In genomic region chr16:12573300-12573699, GRCh38 we compare ENCODE assay signal across 12 cellular contexts.
A peak's percentile ranks its signal among the peaks of the same experiment; 100 is the strongest.
DNase-seq lines count a peak whose midpoint lies in the region; ATAC-seq and TF ChIP-seq lines count a peak whose summit lies in the region.
"Had no signal": no experiment of that assay in that cellular context is flagged by ENCODE, and none has a peak within 500 bp of the region (broad histone marks: within the 10 kb centered on the region; RNA-seq: fewer than 3 reads in every experiment).

No MANE protein-coding gene starts in this region.

- CTCF ChIA-PET in activated CD4-positive, alpha-beta memory T cell treated with anti-CD3 and anti-CD28 coated beads for 36 hours (lab: Charles Lee): interaction anchor here (0.6 to 2.6 kb wide), 29 partner anchors 9 to 482 kb away, joined by 3 to 17 read pairs (median 4); partner anchors contain the start of gene CPPED1
- CTCF ChIA-PET in activated CD4-positive, alpha-beta memory T cell treated with anti-CD3 and anti-CD28 coated beads, Interleukin-2, amount 10 ng/mL, durations not matched to agents 7 days and 5 days (lab: Charles Lee): interaction anchor here (0.5 to 2.6 kb wide), 14 partner anchors 13 to 478 kb away, joined by 3 to 20 read pairs (median 4); no protein-coding TSS in a partner anchor

- POLR2A ChIA-PET in activated CD4-positive, alpha-beta memory T cell treated with anti-CD3 and anti-CD28 coated beads for 36 hours (lab: Charles Lee): no interaction called here
- POLR2A ChIA-PET in activated CD4-positive, alpha-beta memory T cell treated with anti-CD3 and anti-CD28 coated beads, Interleukin-2, amount 10 ng/mL, durations not matched to agents 7 days and 5 days (lab: Charles Lee): interaction anchor here (0.7 to 3.2 kb wide), 3 partner anchors 34 to 230 kb away, joined by 3 to 13 read pairs (median 4); partner anchors contain the start of gene CPPED1

- no peak overlapping the region for H3K27ac Mint-ChIP-seq in activated CD4-positive, alpha-beta memory T cell treated with anti-CD3 and anti-CD28 coated beads for 36 hours
- H3K27ac Mint-ChIP-seq in activated CD4-positive, alpha-beta memory T cell treated with anti-CD3 and anti-CD28 coated beads, Interleukin-2, amount 10 ng/mL, durations not matched to agents 7 days and 5 days: no peak overlapping the region
- H3K27ac Mint-ChIP-seq in stimulated activated memory B cell treated with anti-CD40 and anti-IgM and Interleukin-4, amounts not matched to agents 10 μg/mL and 1 μg/mL and 100 μg/mL, for 72 hours: no peak overlapping the region
- H3K27ac Mint-ChIP-seq: immature natural killer cell had no signal

- peaks cover 5% of the 10 kb centered on the region for H3K36me3 Mint-ChIP-seq in activated CD4-positive, alpha-beta memory T cell treated with anti-CD3 and anti-CD28 coated beads for 36 hours
- peaks cover 26% of the 10 kb centered on the region for H3K36me3 Mint-ChIP-seq in activated CD4-positive, alpha-beta memory T cell treated with anti-CD3 and anti-CD28 coated beads, Interleukin-2, amount 10 ng/mL, durations not matched to agents 7 days and 5 days (ENCODE audit: low read depth)
- peaks cover 27% of the 10 kb centered on the region for H3K36me3 Mint-ChIP-seq in stimulated activated memory B cell treated with anti-CD40 and anti-IgM and Interleukin-4, amounts not matched to agents 10 μg/mL and 1 μg/mL and 100 μg/mL, for 72 hours

- no peak overlapping the region for H3K4me3 ChIP-seq in Peyer's patch
- no peak overlapping the region for H3K4me3 ChIP-seq in left lung
- H3K4me3 ChIP-seq: upper lobe of left lung had no signal

- TF ChIP-seq CTCF in Peyer's patch (IDR thresholded peaks at IDR 0.05): no peak
- no peak for TF ChIP-seq CTCF in left lung (IDR thresholded peaks at IDR 0.05)

- H3K27ac ChIP-seq in Peyer's patch: no peak overlapping the region
- H3K27ac ChIP-seq in left lung: no peak overlapping the region
- H3K27ac ChIP-seq: epithelial cell of prostate, upper lobe of left lung had no signal

- H3K27me3 ChIP-seq in Peyer's patch (no peaks in the 10 kb centered on the region), left lung (no peaks in the 10 kb centered on the region)
- H3K27me3 ChIP-seq: upper lobe of left lung had no signal

- no peaks in the 10 kb centered on the region for H3K9me3 Mint-ChIP-seq in activated CD4-positive, alpha-beta memory T cell treated with anti-CD3 and anti-CD28 coated beads for 36 hours
- H3K9me3 Mint-ChIP-seq in activated CD4-positive, alpha-beta memory T cell treated with anti-CD3 and anti-CD28 coated beads, Interleukin-2, amount 10 ng/mL, durations not matched to agents 7 days and 5 days: no peaks in the 10 kb centered on the region
- no peaks in the 10 kb centered on the region for H3K9me3 Mint-ChIP-seq in stimulated activated memory B cell treated with anti-CD40 and anti-IgM and Interleukin-4, amounts not matched to agents 10 μg/mL and 1 μg/mL and 100 μg/mL, for 72 hours
- H3K9me3 Mint-ChIP-seq: immature natural killer cell had no signal

- DNase-seq in activated CD4-positive, alpha-beta memory T cell treated with anti-CD3 and anti-CD28 coated beads for 36 hours: peak; percentile 20
- no peak for DNase-seq in activated CD4-positive, alpha-beta memory T cell treated with anti-CD3 and anti-CD28 coated beads, Interleukin-2, amount 10 ng/mL, durations not matched to agents 7 days and 5 days
- DNase-seq in Peyer's patch (peak; percentile 19 to 48 (median 20)), left lung (no peak), islet precursor cell (no peak), NCI-H226 (no peak)
- DNase-seq: NCI-H2171 had no signal

- peaks cover 3% of the 10 kb centered on the region for H3K4me1 Mint-ChIP-seq in activated CD4-positive, alpha-beta memory T cell treated with anti-CD3 and anti-CD28 coated beads for 36 hours (ENCODE audit: low read depth)
- H3K4me1 Mint-ChIP-seq in activated CD4-positive, alpha-beta memory T cell treated with anti-CD3 and anti-CD28 coated beads, Interleukin-2, amount 10 ng/mL, durations not matched to agents 7 days and 5 days: peaks cover 22% of the 10 kb centered on the region
- peaks cover 21% of the 10 kb centered on the region for H3K4me1 Mint-ChIP-seq in stimulated activated memory B cell treated with anti-CD40 and anti-IgM and Interleukin-4, amounts not matched to agents 10 μg/mL and 1 μg/mL and 100 μg/mL, for 72 hours

- H3K9me3 ChIP-seq in Peyer's patch: no peaks in the 10 kb centered on the region
- H3K9me3 ChIP-seq in left lung: no peaks in the 10 kb centered on the region

- H3K4me1 ChIP-seq in Peyer's patch: no peaks in the 10 kb centered on the region
- H3K4me1 ChIP-seq in left lung: no peaks in the 10 kb centered on the region

- no peak for TF ChIP-seq POLR2A in Peyer's patch (IDR thresholded peaks at IDR 0.05)

- no peak overlapping the region for H3K4me3 Mint-ChIP-seq in activated CD4-positive, alpha-beta memory T cell treated with anti-CD3 and anti-CD28 coated beads for 36 hours
- H3K4me3 Mint-ChIP-seq in activated CD4-positive, alpha-beta memory T cell treated with anti-CD3 and anti-CD28 coated beads, Interleukin-2, amount 10 ng/mL, durations not matched to agents 7 days and 5 days: no peak overlapping the region
- H3K4me3 Mint-ChIP-seq in stimulated activated memory B cell treated with anti-CD40 and anti-IgM and Interleukin-4, amounts not matched to agents 10 μg/mL and 1 μg/mL and 100 μg/mL, for 72 hours: no peak overlapping the region

- H3K36me3 ChIP-seq in Peyer's patch (peaks cover 0 to 5% (median 0%) of the 10 kb centered on the region in 3 donors), left lung (peaks cover 0 to 24% of the 10 kb centered on the region in 2 donors)

- H3K27me3 Mint-ChIP-seq in activated CD4-positive, alpha-beta memory T cell treated with anti-CD3 and anti-CD28 coated beads for 36 hours: peaks cover 2% of the 10 kb centered on the region
- H3K27me3 Mint-ChIP-seq in activated CD4-positive, alpha-beta memory T cell treated with anti-CD3 and anti-CD28 coated beads, Interleukin-2, amount 10 ng/mL, durations not matched to agents 7 days and 5 days: no peaks in the 10 kb centered on the region
- H3K27me3 Mint-ChIP-seq in stimulated activated memory B cell treated with anti-CD40 and anti-IgM and Interleukin-4, amounts not matched to agents 10 μg/mL and 1 μg/mL and 100 μg/mL, for 72 hours: no peaks in the 10 kb centered on the region

- intact Hi-C loops in activated CD4-positive, alpha-beta memory T cell treated with anti-CD3 and anti-CD28 coated beads for 36 hours (cut with micrococcal nuclease): loop anchor here (2.0 to 5.0 kb wide), 2 partner anchors 36 to 116 kb away; no protein-coding TSS in a partner anchor
- intact Hi-C loops in left lung (cut with DNase I): no loop called here

- ATAC-seq in left lung (peak; percentile 38), HG02870 (IDR thresholded peaks at IDR 0.05; ENCODE audit: unreplicated experiment) (no peak)
- ATAC-seq in stimulated activated memory B cell treated with anti-CD40 and anti-IgM and Interleukin-4, amounts not matched to agents 10 μg/mL and 1 μg/mL and 100 μg/mL, for 72 hours: peak; percentile 26

Comparison
In these comparisons a context has a peak if more than half of its experiments do, and no peak if none do; other contexts are left out.
1. DNase-seq: peak in activated CD4-positive, alpha-beta memory T cell treated with anti-CD3 and anti-CD28 coated beads for 36 hours (single experiment) and Peyer's patch (3 of 3); none in activated CD4-positive, alpha-beta memory T cell treated with anti-CD3 and anti-CD28 coated beads, Interleukin-2, amount 10 ng/mL, durations not matched to agents 7 days and 5 days (single experiment), left lung (0 of 2), islet precursor cell (single experiment) and NCI-H226 (single experiment).